8 cellular contexts compared by ENCODE assay signal in the genomic region with DNA sequence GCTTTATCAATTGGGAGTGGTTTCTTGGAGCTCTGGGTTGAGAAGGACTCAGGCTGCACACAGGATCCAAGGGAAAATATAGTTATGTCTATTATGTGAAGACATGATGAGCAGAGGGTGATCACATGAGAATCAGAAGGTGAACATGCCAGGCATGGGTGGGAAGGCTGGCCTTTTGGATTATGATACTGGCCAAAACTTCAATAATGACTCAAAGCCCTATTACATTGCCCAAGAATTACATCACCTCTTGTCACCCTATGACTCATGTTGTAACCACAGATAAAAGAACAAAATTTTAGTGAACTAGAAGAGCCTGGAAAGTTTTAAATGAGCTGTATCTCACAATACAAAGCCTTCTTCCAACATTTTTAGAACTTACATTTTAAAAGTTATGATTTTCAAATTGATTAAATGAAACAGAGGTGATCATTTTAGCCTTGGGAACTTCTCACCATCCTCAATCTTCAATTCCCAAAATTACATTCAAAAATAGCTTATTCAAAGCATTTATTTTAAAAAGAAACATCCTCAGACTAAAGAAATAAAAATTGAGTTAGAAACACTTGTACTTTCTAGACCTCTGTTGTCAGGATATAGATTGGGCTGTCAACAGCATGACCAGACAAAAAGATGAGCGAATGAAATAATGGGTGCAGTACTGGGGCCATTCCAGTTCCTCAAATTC.
DNase-seq lines count a peak whose midpoint lies in the region; ATAC-seq and TF ChIP-seq lines count a peak whose summit lies in the region.

No MANE protein-coding gene starts in this region.

- no peaks in the 10 kb centered on the region for H4K20me1 ChIP-seq in hepatocyte (ENCODE audit: insufficient read depth, poor library complexity, severe bottlenecking)

- no peak for TF ChIP-seq EP300 in esophagus muscularis mucosa (IDR thresholded peaks at IDR 0.05)

- no peak for TF ChIP-seq POLR2A in esophagus muscularis mucosa (IDR thresholded peaks at IDR 0.05; ENCODE audit: low read depth)

- 100% methylated on average over 1 of the region's 1 CpG for WGBS in hepatocyte (ENCODE audit: low lambda C conversion rate, missing lambda C conversion rate)
- 72% methylated on average over 1 of the region's 1 CpG for WGBS in esophagus muscularis mucosa

- H3K9me3 ChIP-seq in hepatocyte (ENCODE audit: low read depth) (no peaks in the 10 kb centered on the region), esophagus muscularis mucosa (no peaks in the 10 kb centered on the region)

- H3K4me1 ChIP-seq in hepatocyte (ENCODE audit: insufficient read depth) = no peaks in the 10 kb centered on the region
- no peaks in the 10 kb centered on the region for H3K4me1 ChIP-seq in esophagus muscularis mucosa

- no peaks in the 10 kb centered on the region for H3K79me2 ChIP-seq in hepatocyte

- DNase-seq in GM06990 (ENCODE audit: extremely low read depth, insufficient read length) (peak; percentile 2), HFF-Myc (ENCODE audit: extremely low read depth, low read depth) (peak; percentile 46), NOMO-1 (lab: John Stamatoyannopoulos, UW; ENCODE audit: unreplicated experiment in 2 of 2) (peak; percentile 28 to 72), hepatocyte (ENCODE audit: low spot score) (peak; percentile 26), 8988T (no peak), DMS79 treated with DMSO at 0.1 percent for 48 hours (lab: John Stamatoyannopoulos, UW) (no peak), esophagus muscularis mucosa (ENCODE audit: extremely low spot score) (no peak)

- no peak overlapping the region for H3K4me2 ChIP-seq in hepatocyte

- intact Hi-C loops in esophagus muscularis mucosa (cut with DNase I) = no loop called here

- no peak overlapping the region for H3K4me3 ChIP-seq in GM06990 (replicated peaks; ENCODE audit: low read depth, low read length)
- no peak overlapping the region for H3K4me3 ChIP-seq in HFF-Myc (replicated peaks; ENCODE audit: low read depth, low read length)
- no peak overlapping the region for H3K4me3 ChIP-seq in hepatocyte
- H3K4me3 ChIP-seq in esophagus muscularis mucosa = no peak overlapping the region

- H3K36me3 ChIP-seq in GM06990 (ENCODE audit: control insufficient read depth, insufficient read depth, low read length) = no peaks in the 10 kb centered on the region
- H3K36me3 ChIP-seq in hepatocyte (replicated peaks; ENCODE audit: insufficient read depth, low read depth) = no peaks in the 10 kb centered on the region
- no peaks in the 10 kb centered on the region for H3K36me3 ChIP-seq in esophagus muscularis mucosa

- H2AFZ ChIP-seq in hepatocyte = no peak overlapping the region

- H3K27ac ChIP-seq in hepatocyte (peak overlapping the region; percentile 33), esophagus muscularis mucosa (replicated peaks in 1 of 4) (no peak overlapping the region)

- no peaks in the 10 kb centered on the region for H3K27me3 ChIP-seq in GM06990 (replicated peaks; ENCODE audit: control insufficient read depth, insufficient read depth, low read length)
- no peaks in the 10 kb centered on the region for H3K27me3 ChIP-seq in hepatocyte
- no peaks in the 10 kb centered on the region for H3K27me3 ChIP-seq in esophagus muscularis mucosa

- H3K9me2 ChIP-seq in hepatocyte (replicated peaks; ENCODE audit: insufficient read depth) = no peaks in the 10 kb centered on the region

- ATAC-seq in HG03469 (IDR thresholded peaks at IDR 0.05; ENCODE audit: unreplicated experiment) = no peak

- TF ChIP-seq CTCF in GM06990 (IDR thresholded peaks at IDR 0.05; ENCODE audit: insufficient read depth, low read length, poor library complexity, severe bottlenecking) = no peak
- TF ChIP-seq CTCF in HFF-Myc (IDR thresholded peaks at IDR 0.05; ENCODE audit: low read depth, low read length, missing control alignments) = no peak
- TF ChIP-seq CTCF in hepatocyte (IDR thresholded peaks at IDR 0.05; ENCODE audit: poor library complexity) = no peak
- no peak for TF ChIP-seq CTCF in esophagus muscularis mucosa (IDR thresholded peaks at IDR 0.05)

Comparison
In these comparisons a context has a peak if more than half of its experiments do, and no peak if none do; other contexts are left out.
1. DNase-seq: peak in GM06990 (single experiment), HFF-Myc (single experiment), NOMO-1 (2 of 2) and hepatocyte (single experiment); none in 8988T (single experiment), DMS79 treated with DMSO at 0.1 percent for 48 hours (single experiment) and esophagus muscularis mucosa (single experiment).